Comparison of ENCODE assay signal across 8 cellular contexts in the genomic region with DNA sequence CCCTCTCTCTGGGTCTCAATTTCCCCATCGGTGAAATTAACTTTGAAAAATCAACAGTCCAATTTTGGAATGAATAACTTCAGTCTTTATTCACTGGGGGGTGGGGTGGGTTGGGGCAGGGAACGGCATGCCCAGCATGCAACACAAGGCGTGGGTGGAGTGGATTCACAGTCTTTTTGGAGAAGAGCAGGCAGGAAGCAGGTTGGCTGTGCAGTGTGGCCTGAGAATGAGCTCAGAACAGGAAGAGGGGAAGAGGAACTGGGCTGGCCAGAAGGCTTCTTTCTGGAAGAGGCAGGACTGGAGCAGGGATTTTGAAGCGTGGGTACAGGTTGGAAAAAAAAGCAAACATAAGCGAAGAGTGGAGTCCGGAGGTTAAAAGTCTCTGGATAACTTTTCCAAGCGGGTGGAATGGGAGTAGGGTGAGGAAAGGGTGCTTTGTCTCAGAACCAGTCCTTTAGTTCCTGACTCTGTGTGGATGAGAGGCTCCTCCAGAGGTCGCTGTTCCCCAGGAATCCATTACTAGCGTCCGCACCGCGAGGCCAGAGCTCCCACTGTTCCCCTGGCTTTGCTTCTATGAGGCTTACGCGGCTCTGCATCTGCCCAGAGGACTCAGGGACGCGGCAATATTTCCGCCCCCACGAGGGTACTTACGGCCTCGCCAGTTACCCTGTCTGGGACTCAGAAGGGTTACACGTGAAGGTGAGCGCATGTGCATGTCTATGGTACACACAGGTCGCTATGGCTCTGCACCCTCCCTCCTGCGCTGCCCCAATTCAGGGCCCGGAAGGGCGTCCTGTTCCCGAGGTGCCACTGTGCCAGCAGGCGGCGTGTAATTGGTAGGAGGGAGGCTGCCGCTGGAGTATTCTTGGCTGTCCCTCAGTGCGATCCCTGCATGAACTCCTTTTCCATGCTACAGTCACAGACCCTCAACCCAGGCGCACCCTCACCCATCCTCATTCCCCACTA.
DNase-seq lines count a peak whose midpoint lies in the region; ATAC-seq and TF ChIP-seq lines count a peak whose summit lies in the region.

No MANE protein-coding gene starts in this region.

- H3K4me3 ChIP-seq in ACC112 (ENCODE audit: low read depth, low read length) (peak overlapping the region; percentile 55), coronary artery (peak overlapping the region; percentile 48)

- peaks cover 20% of the 10 kb centered on the region for H3K4me1 ChIP-seq in ACC112 (ENCODE audit: control insufficient read depth, insufficient read depth, low read length, unreplicated experiment)

- H2AFZ ChIP-seq in ACC112 (ENCODE audit: low read length, unreplicated experiment): peak overlapping the region; percentile 55

- H3K27me3 ChIP-seq in ACC112 (ENCODE audit: insufficient read depth, low read length): no peaks in the 10 kb centered on the region

- no peaks in the 10 kb centered on the region for H3K36me3 ChIP-seq in ACC112 (ENCODE audit: insufficient read depth, low read length)

- H3K79me2 ChIP-seq in ACC112 (ENCODE audit: control insufficient read depth, insufficient read depth, low read length, unreplicated experiment): no peaks in the 10 kb centered on the region

- peak; percentile 46 for ATAC-seq in GM18909 (IDR thresholded peaks at IDR 0.05; ENCODE audit: poor library complexity, unreplicated experiment)
- ATAC-seq in HG02840 (IDR thresholded peaks at IDR 0.05; ENCODE audit: low FRiP score, unreplicated experiment): no peak

- DNase-seq in NCI-H1092 (lab: John Stamatoyannopoulos, UW): peak; percentile 53
- peak; percentile 46 for DNase-seq in activated CD4-positive, alpha-beta T cell treated with anti-CD3 and anti-CD28 coated beads for 1 hour
- no peak for DNase-seq in coronary artery (ENCODE audit: low spot score)
- DNase-seq in left kidney (ENCODE audit: low read depth, low spot score): peak; percentile 95
- peak; percentile 65 for DNase-seq in stimulated activated CD4-positive, alpha-beta T cell treated with anti-CD3 and anti-CD28 coated beads, Interleukin-4, amount 100 ng/mL, for 1 hour

- H3K27ac ChIP-seq in ACC112 (ENCODE audit: low read depth, low read length) (peak overlapping the region; percentile 16; the same call in 1 of the 2 replicates), coronary artery (peak overlapping the region in 1 of 2 donors; percentile 60)

- TF ChIP-seq CTCF in coronary artery (IDR thresholded peaks at IDR 0.05): no peak
